8 cellular contexts compared by ENCODE assay signal in genomic region chr3:173395412-173396181, GRCh38. TPM values are rescaled to one million over a fixed set of nuclear protein-coding genes. Genes with fewer than 3 reads are reported as not detected.
DNase-seq lines count a peak whose midpoint lies in the region; ATAC-seq and TF ChIP-seq lines count a peak whose summit lies in the region.

No MANE protein-coding gene starts in this region.

- H3K4ac ChIP-seq in IMR-90 (ENCODE audit: low read depth, low read length): peak overlapping the region; percentile 22

- H3K9me3 ChIP-seq in IMR-90 (ENCODE audit: control insufficient read depth, insufficient read depth, low read length): no peaks in the 10 kb centered on the region

- no peak overlapping the region for H2BK20ac ChIP-seq in IMR-90 (ENCODE audit: low read depth, low read length)

- peak overlapping the region; percentile 54; the same call in 1 of the 2 replicates for H3K9ac ChIP-seq in IMR-90 (ENCODE audit: low read depth, low read length)

- H3K27me3 ChIP-seq in IMR-90 (ENCODE audit: control insufficient read depth, insufficient read depth, low read length): peaks cover 3% of the 10 kb centered on the region; the same call in 1 of the 2 replicates

- H3K27ac ChIP-seq in IMR-90 (ENCODE audit: insufficient read depth, low read length): peak overlapping the region; percentile 11

- no peak overlapping the region for H4K91ac ChIP-seq in IMR-90 (ENCODE audit: insufficient read depth, low read depth, low read length)

- DNase-seq in ELF-1 (ENCODE audit: low read depth, low spot score) (peak; percentile 92), IMR-90 (peak; percentile 74), OCI-M2 (lab: John Stamatoyannopoulos, UW; ENCODE audit: unreplicated experiment) (peak; percentile 40), amniotic stem cell (lab: John Stamatoyannopoulos, UW) (peak; percentile 74), Right ventricle myocardium superior (peak; percentile 92), occipital lobe (lab: John Stamatoyannopoulos, UW) (peak; percentile 92), NK-92 (lab: John Stamatoyannopoulos, UW; ENCODE audit: unreplicated experiment) (no peak)

- dilution Hi-C loops in IMR-90 (cut with HindIII; ENCODE audit: low sequenced_read_pairs, unreplicated experiment): no loop called here

- H2BK120ac ChIP-seq in IMR-90 (ENCODE audit: low read depth, low read length): peak overlapping the region; percentile 30; the same call in 1 of the 2 replicates

- peak overlapping the region; percentile 94 for H3K4me2 ChIP-seq in IMR-90 (ENCODE audit: low read depth, low read length)

- no peak overlapping the region for H2AK9ac ChIP-seq in IMR-90 (replicated peaks; ENCODE audit: low read depth, low read length, poor library complexity)

- no peak overlapping the region for H2BK5ac ChIP-seq in IMR-90 (ENCODE audit: low read depth, low read length, poor library complexity, severe bottlenecking)

- no peak for TF ChIP-seq CTCF in IMR-90 (conservative IDR thresholded peaks at IDR 0.05; ENCODE audit: low read depth, low read length)

- H4K5ac ChIP-seq in IMR-90 (ENCODE audit: low read depth, low read length): no peak overlapping the region

- H3K14ac ChIP-seq in IMR-90 (replicated peaks; ENCODE audit: low read depth, low read length): no peak overlapping the region

- POLR2A ChIA-PET in IMR-90 (lab: Charles Lee; ENCODE audit: unreplicated experiment): interaction anchor here (0.6 kb wide), 4 partner anchors 15 to 740 kb away, joined by 3 to 11 read pairs (median 4); no protein-coding TSS in a partner anchor

- H2BK15ac ChIP-seq in IMR-90 (ENCODE audit: low read depth, low read length): peak overlapping the region; percentile 36; the same call in 1 of the 3 replicates

- no peak overlapping the region for H2AK5ac ChIP-seq in IMR-90 (ENCODE audit: low read depth, low read length)

- CTCF ChIA-PET in IMR-90 (lab: Yijun Ruan, JAX): interaction anchor here (0.5 to 1.0 kb wide), 2 partner anchors 9 to 1045 kb away, joined by 3 read pairs; no protein-coding TSS in a partner anchor

- H3K56ac ChIP-seq in IMR-90 (ENCODE audit: extremely low read depth, insufficient read depth, low read length): 0 out of 2 replicates have a peak overlapping the region, but pooled peaks have one; percentile 24

- peak overlapping the region; percentile 57 for H3K4me3 ChIP-seq in IMR-90 (ENCODE audit: insufficient read depth, low read depth, low read length)

- TF ChIP-seq RAD21 in IMR-90 (IDR thresholded peaks at IDR 0.05; ENCODE audit: low read length): no peak

- BruUV-seq in IMR-90 (replicated peaks; lab: Mats Ljungman, UMichigan): no TSS peak

- ATAC-seq in GM21723 (IDR thresholded peaks at IDR 0.05; ENCODE audit: unreplicated experiment): peak; percentile 90
- peak; percentile 83 for ATAC-seq in IMR-90 (ENCODE audit: low read depth)
- peak; percentile 93 for ATAC-seq in Right ventricle myocardium superior (ENCODE audit: poor library complexity)

- whole genome bisulfite sequencing in IMR-90 (ENCODE audit: extremely low coverage in 2 of 2, insufficient read length in 1 of 2), 2 experiments: 0% methylated on average over 12 of the region's 71 CpGs; no CpG with 5 or more reads in 1 of the 2 experiments

- H3K18ac ChIP-seq in IMR-90 (ENCODE audit: low read depth, low read length): no peak overlapping the region

- no peaks in the 10 kb centered on the region for H3K9me1 ChIP-seq in IMR-90 (ENCODE audit: insufficient read depth, low read length)

- H3K4me1 ChIP-seq in IMR-90 (ENCODE audit: control insufficient read depth, insufficient read depth, low read length): 0 out of 2 replicates have a peak, but pooled peaks cover 3% of the 10 kb centered on the region

- peak overlapping the region; percentile 18; the same call in 1 of the 2 replicates for H3K23ac ChIP-seq in IMR-90 (ENCODE audit: low read depth, low read length)

- H3K36me3 ChIP-seq in IMR-90 (ENCODE audit: control insufficient read depth, insufficient read depth, low read length): no peaks in the 10 kb centered on the region

- no peaks in the 10 kb centered on the region for H3K79me1 ChIP-seq in IMR-90 (ENCODE audit: low read depth in 1 of 2, low read length in 2 of 2)

- peak; percentile 59; the same call in 1 of the 2 replicates for TF ChIP-seq POLR2A in IMR-90 (IDR thresholded peaks at IDR 0.05; ENCODE audit: low read depth, low read length)

- in situ Hi-C loops in IMR-90 (cut with MboI; ENCODE audit: low sequenced_read_pairs): no loop called here

- intact Hi-C loops in IMR-90 (cut with micrococcal nuclease) (loop anchor here (5.0 to 10.0 kb wide), 2 partner anchors 339 to 972 kb away; no protein-coding TSS in a partner anchor), Right ventricle myocardium superior (cut with DNase I) (no loop called here)

- H4K20me1 ChIP-seq in IMR-90 (ENCODE audit: insufficient read depth, low read length): no peaks in the 10 kb centered on the region

- peak overlapping the region in 1 of 2 experiments; percentile 63; a peak in 1 of 4 replicates for H4K8ac ChIP-seq in IMR-90 (ENCODE audit: low read depth in 2 of 2, low read length in 2 of 2)

- H2AFZ ChIP-seq in IMR-90 (replicated peaks; ENCODE audit: low read length, poor library complexity): peak overlapping the region; percentile 93

TF ChIP-seq in IMR-90, 13 proteins besides CTCF, POLR2A, EP300 and RAD21:
- no peak for TF ChIP-seq RFX5 (IDR thresholded peaks at IDR 0.05; ENCODE audit: low read depth, low read length)
- TF ChIP-seq NFE2L2 (IDR thresholded peaks at IDR 0.05; ENCODE audit: low read depth, low read length): no peak
- TF ChIP-seq FOS (IDR thresholded peaks at IDR 0.05; ENCODE audit: low read depth, low read length): no peak
- TF ChIP-seq CEBPB (IDR thresholded peaks at IDR 0.05; ENCODE audit: low read depth, low read length): no peak
- no peak for TF ChIP-seq SMC3 (IDR thresholded peaks at IDR 0.05; ENCODE audit: low read depth, low read length)
- TF ChIP-seq BHLHE40 (IDR thresholded peaks at IDR 0.05; ENCODE audit: low read depth, low read length): peak; percentile 87
- peak; percentile 50; the same call in 1 of the 2 replicates for TF ChIP-seq MAZ (IDR thresholded peaks at IDR 0.05; ENCODE audit: borderline replicate concordance, low read depth, low read length)
- TF ChIP-seq USF2 (IDR thresholded peaks at IDR 0.05; ENCODE audit: low read depth, low read length): peak; percentile 91

RNA-seq across cellular contexts. Expression of gene NLGN1, which starts 1.9 kb away (rescaled TPM):
- total RNA-seq in IMR-90 (2012; rRNA removed) (11.1 and 12.5 TPM in 2 replicates), Right ventricle myocardium superior (7.8 TPM), occipital lobe (126 TPM)
- polyA plus RNA-seq in IMR-90 (2012; rRNA removed): 1.1 and 1.8 TPM in 2 replicates
- polyA plus RNA-seq in IMR-90 (2012; cell fraction: cytosol; rRNA removed): 0.48 and 0.62 TPM in 2 replicates
- polyA plus RNA-seq in IMR-90 (2012; cell fraction: nucleus; rRNA removed; ENCODE audit: low replicate concordance): 0.26 and 1.7 TPM in 2 replicates
